12 cellular contexts compared by ENCODE assay signal in genomic region chr2:203340791-203341487, GRCh38. TPM values are rescaled to one million over a fixed set of nuclear protein-coding genes. Genes with fewer than 3 reads are reported as not detected.
DNase-seq lines count a peak whose midpoint lies in the region; ATAC-seq and TF ChIP-seq lines count a peak whose summit lies in the region.
"Had no signal": no experiment of that assay in that cellular context is flagged by ENCODE, and none has a peak within 500 bp of the region (broad histone marks: within the 10 kb centered on the region; RNA-seq: fewer than 3 reads in every experiment).

No MANE protein-coding gene starts in this region.

- TF ChIP-seq CTCF in A673 (conservative IDR thresholded peaks at IDR 0.05; ENCODE audit: low read depth, low read length) (no peak), choroid plexus epithelial cell (conservative IDR thresholded peaks at IDR 0.05; ENCODE audit: low read depth, low read length) (no peak), kidney epithelial cell (IDR thresholded peaks at IDR 0.05; ENCODE audit: insufficient read depth, low read length, poor library complexity, severe bottlenecking) (no peak), lower leg skin (IDR thresholded peaks at IDR 0.05) (no peak)

- peak overlapping the region; percentile 35 for H3K27ac ChIP-seq in A673 (ENCODE audit: low read depth, low read length, poor library complexity, severe bottlenecking)
- H3K27ac ChIP-seq: BLaER1 treated with 17β-estradiol and CSF1 and Interleukin-3, amounts not matched to agents 10 nM and 100 nM had no signal

- TF ChIP-seq POLR2A in lower leg skin (IDR thresholded peaks at IDR 0.05), result no peak

- no peak for TF ChIP-seq EP300 in Ishikawa (IDR thresholded peaks at IDR 0.05; ENCODE audit: borderline replicate concordance)

- no peaks in the 10 kb centered on the region for H3K9me3 ChIP-seq in A673 (ENCODE audit: low read depth, low read length, poor library complexity, severe bottlenecking)

- POLR2A ChIA-PET in A673 (lab: Charles Lee; ENCODE audit: low non-redundant PET), result interaction anchor here (0.7 kb wide), 1 partner anchor 109 kb away, joined by 4 read pairs; no protein-coding TSS in a partner anchor

- intact Hi-C loops in A673 (cut with micrococcal nuclease; ENCODE audit: unreplicated experiment) (no loop called here), lower leg skin (cut with DNase I; ENCODE audit: low total_unique reads) (no loop called here)

- H3K4me3 ChIP-seq in A673 (ENCODE audit: low read depth, low read length, poor library complexity, severe bottlenecking) (no peak overlapping the region), choroid plexus epithelial cell (ENCODE audit: low read depth, low read length) (no peak overlapping the region), kidney epithelial cell (ENCODE audit: low read depth, low read length) (no peak overlapping the region), lower leg skin (ENCODE audit: low read depth, poor library complexity, severe bottlenecking) (no peak overlapping the region)
- H3K4me3 ChIP-seq: BLaER1 treated with 17β-estradiol and CSF1 and Interleukin-3, amounts not matched to agents 10 nM and 100 nM had no signal

- BruUV-seq in A673 (replicated peaks; lab: Mats Ljungman, UMichigan), result no TSS peak

- no peak for TF ChIP-seq RAD21 in Ishikawa (IDR thresholded peaks at IDR 0.05; ENCODE audit: low read depth)

- H3K27me3 ChIP-seq in A673 (replicated peaks; ENCODE audit: insufficient read depth, low read depth, low read length, poor library complexity) (no peaks in the 10 kb centered on the region), kidney epithelial cell (ENCODE audit: control insufficient read depth, insufficient read depth, low read length) (no peaks in the 10 kb centered on the region)
- H3K27me3 ChIP-seq: BLaER1 treated with 17β-estradiol and CSF1 and Interleukin-3, amounts not matched to agents 10 nM and 100 nM had no signal

- ATAC-seq in HG03196 (IDR thresholded peaks at IDR 0.05; ENCODE audit: unreplicated experiment) (no peak), left lobe of liver (no peak)

- DNase-seq in A673 (ENCODE audit: low spot score), result peak; percentile 20
- DNase-seq in choroid plexus epithelial cell (ENCODE audit: low read depth), result peak; percentile 82
- peak; percentile 50 for DNase-seq in kidney epithelial cell (ENCODE audit: low read depth)
- no peak for DNase-seq in COR-L47 (lab: John Stamatoyannopoulos, UW)
- DNase-seq in lower leg skin (ENCODE audit: low spot score in 2 of 2), result no peak
- no peak for DNase-seq in left lobe of liver (ENCODE audit: low spot score)
- DNase-seq: head of caudate nucleus, NCI-H1105 treated with DMSO at 0.1 percent for 48 hours, small intestine had no signal

- WGBS in lower leg skin, 2 donors, result 82 to 84% methylated on average over 6 of the region's 6 CpGs

- peaks cover 13% of the 10 kb centered on the region for H3K36me3 ChIP-seq in A673 (ENCODE audit: insufficient read depth, low read length, poor library complexity, severe bottlenecking)
- H3K36me3 ChIP-seq in kidney epithelial cell (ENCODE audit: control insufficient read depth, insufficient read depth, low read length), result no peaks in the 10 kb centered on the region

- H3K4me1 ChIP-seq in A673 (ENCODE audit: insufficient read depth, low read length, poor library complexity, severe bottlenecking), result peaks cover 8% of the 10 kb centered on the region

- CTCF ChIA-PET in A673 (lab: Charles Lee), result no interaction called here

TF ChIP-seq in Ishikawa, 13 proteins besides CTCF, POLR2A, EP300 and RAD21:
- no peak for TF ChIP-seq YY1 (IDR thresholded peaks at IDR 0.05; ENCODE audit: low read depth)
- TF ChIP-seq FOXM1 (IDR thresholded peaks at IDR 0.05; ENCODE audit: borderline replicate concordance, low read depth), result no peak
- TF ChIP-seq USF1 (IDR thresholded peaks at IDR 0.05), result no peak
- no peak for TF ChIP-seq TAF1 (IDR thresholded peaks at IDR 0.05; ENCODE audit: low read depth)
- no peak for TF ChIP-seq TCF12 (IDR thresholded peaks at IDR 0.05; ENCODE audit: low read depth)
- no peak for TF ChIP-seq NFIC (IDR thresholded peaks at IDR 0.05)
- TF ChIP-seq TEAD4 (IDR thresholded peaks at IDR 0.05), result peak; percentile 73
- no peak for TF ChIP-seq CEBPB (IDR thresholded peaks at IDR 0.05)

RNA-seq across cellular contexts. Expression of gene ABI2, which starts 12.7 kb away (rescaled TPM):
- 134 and 146 TPM in 2 replicates for total RNA-seq in A673 (2021)
- total RNA-seq in kidney epithelial cell, result 28.8 and 33.3 TPM in 2 replicates
- total RNA-seq in lower leg skin, result 10 to 100 TPM in 3 of 4 donors, 1 to 10 TPM in 1; 5.4 to 23.5 (median 19.1) TPM
- 7.2 TPM for total RNA-seq in left lobe of liver

Comparison
In these comparisons a context has a peak if more than half of its experiments do, and no peak if none do; other contexts are left out.
1. DNase-seq: peak in A673 (single experiment), choroid plexus epithelial cell (single experiment) and kidney epithelial cell (single experiment); none in COR-L47 (single experiment), lower leg skin (0 of 2) and left lobe of liver (single experiment).